ENCODE assay signal across 18 cellular contexts in genomic region chr17:71846561-71846960, GRCh38.
"Had no signal": no experiment of that assay in that cellular context is flagged by ENCODE, and none has a peak within 500 bp of the region (broad histone marks: within the 10 kb centered on the region; RNA-seq: fewer than 3 reads in every experiment).

No MANE protein-coding gene starts in this region.

- ATAC-seq: left lobe of liver; naive thymus-derived CD4-positive, alpha-beta T cell; right lobe of liver had no signal

- DNase-seq: activated CD4-positive, alpha-beta T cell treated with anti-CD3 and anti-CD28 coated beads, Interleukin-2, amount 50 U/mL, for 4 hours; activated naive CD4-positive, alpha-beta T cell treated with anti-CD3 and anti-CD28 coated beads, Interleukin-2, amount 50 U/mL, for 16 hours; activated T-cell treated with anti-CD3 and anti-CD28 coated beads, Interleukin-2, amount 50 U/mL, for 1 hour; brain microvascular endothelial cell; endodermal cell; glutamatergic neuron; immature natural killer cell; mammary epithelial cell; naive thymus-derived CD4-positive, alpha-beta T cell; nucleus accumbens; right lobe of liver; spleen; stimulated activated CD4-positive, alpha-beta T cell treated with anti-CD3 and anti-CD28 coated beads, Interleukin-2, amount 100 ng/mL, for 24 hours; stimulated activated naive CD4-positive, alpha-beta T cell; substantia nigra; T-helper 2 cell; transverse colon had no signal
